ENCODE assay signal across 8 cellular contexts in genomic region chr17:48596735-48597491, GRCh38. TPM values are rescaled to one million over a fixed set of nuclear protein-coding genes. Genes with fewer than 3 reads are reported as not detected.
DNase-seq lines count a peak whose midpoint lies in the region; ATAC-seq and TF ChIP-seq lines count a peak whose summit lies in the region.

No MANE protein-coding gene starts in this region.

- H3K27me3 Mint-ChIP-seq in CD4-positive, alpha-beta T cell = peaks cover 98% of the 10 kb centered on the region
- H3K27me3 Mint-ChIP-seq in nephron (ENCODE audit: low read depth) = peaks cover 95% of the 10 kb centered on the region

- ATAC-seq in CD4-positive, alpha-beta T cell (ENCODE audit: poor library complexity) = peak; percentile 4
- ATAC-seq in GM18909 (IDR thresholded peaks at IDR 0.05; ENCODE audit: poor library complexity, unreplicated experiment) = no peak

- H3K27me3 ChIP-seq in CD4-positive, alpha-beta T cell (ENCODE audit: control insufficient read depth, insufficient read depth, low read length) = peaks cover 95% of the 10 kb centered on the region
- H3K27me3 ChIP-seq in Loucy (ENCODE audit: insufficient read depth, low read length, poor library complexity, severe bottlenecking) = peaks cover 61% of the 10 kb centered on the region

- no peaks in the 10 kb centered on the region for H3K9me2 ChIP-seq in Loucy (replicated peaks; ENCODE audit: low read depth, low read length)

- no peaks in the 10 kb centered on the region for H3K36me3 Mint-ChIP-seq in CD4-positive, alpha-beta T cell (ENCODE audit: low read depth)
- H3K36me3 Mint-ChIP-seq in nephron (ENCODE audit: low read depth) = peaks cover 41% of the 10 kb centered on the region

- POLR2A ChIA-PET in CD4-positive, alpha-beta T cell (lab: Charles Lee) = interaction anchor here (1.0 kb wide), 1 partner anchor 11 kb away, joined by 3 read pairs; no protein-coding TSS in a partner anchor

- CTCF ChIA-PET in CD4-positive, alpha-beta T cell (lab: Charles Lee) = interaction anchor here (0.9 to 5.0 kb wide), 3 partner anchors 22 to 261 kb away, joined by 3 to 24 read pairs (median 4); no protein-coding TSS in a partner anchor

- H3K4me1 ChIP-seq in Loucy (ENCODE audit: insufficient read depth, low read length, poor library complexity, severe bottlenecking) = peaks cover 25% of the 10 kb centered on the region

- no peaks in the 10 kb centered on the region for H3K9me3 ChIP-seq in CD4-positive, alpha-beta T cell (ENCODE audit: control insufficient read depth, low read length)
- no peaks in the 10 kb centered on the region for H3K9me3 ChIP-seq in Loucy (ENCODE audit: insufficient read depth, low read depth, low read length)

- TF ChIP-seq CTCF in CD4-positive, alpha-beta T cell (IDR thresholded peaks at IDR 0.05) = no peak
- TF ChIP-seq CTCF in Loucy (conservative IDR thresholded peaks at IDR 0.05; ENCODE audit: low read length) = no peak
- TF ChIP-seq CTCF in nephron (IDR thresholded peaks at IDR 0.05; ENCODE audit: unreplicated experiment in 3 of 3) = no peak

- peak overlapping the region; percentile 89 for H3K4me3 ChIP-seq in Loucy (ENCODE audit: low read length, poor library complexity, severe bottlenecking)

- peaks cover 82% of the 10 kb centered on the region for H4K20me1 ChIP-seq in Loucy (ENCODE audit: insufficient read depth, low read length, poor library complexity, severe bottlenecking)

- DNase-seq in CD4-positive, alpha-beta T cell = no peak
- DNase-seq in dermis blood vessel endothelial cell = peak; percentile 30
- no peak for DNase-seq in H4 (ENCODE audit: low spot score)
- DNase-seq in Ammon's horn (ENCODE audit: low spot score) = no peak
- DNase-seq in NCI-H345 treated with DMSO at 0.1 percent for 48 hours (lab: John Stamatoyannopoulos, UW; ENCODE audit: unreplicated experiment) = no peak

- H3K4me2 ChIP-seq in Loucy (ENCODE audit: low read depth, low read length, poor library complexity, severe bottlenecking) = peak overlapping the region; percentile 98

- H2AFZ ChIP-seq in Loucy (ENCODE audit: low read length) = no peak overlapping the region

- H3K4me1 Mint-ChIP-seq in CD4-positive, alpha-beta T cell (ENCODE audit: low read depth) = peaks cover 47% of the 10 kb centered on the region
- H3K4me1 Mint-ChIP-seq in nephron = peaks cover 79% of the 10 kb centered on the region

- no peaks in the 10 kb centered on the region for H3K9me3 Mint-ChIP-seq in CD4-positive, alpha-beta T cell
- no peaks in the 10 kb centered on the region for H3K9me3 Mint-ChIP-seq in nephron

- H3K36me3 ChIP-seq in Loucy (ENCODE audit: insufficient read depth, low read length) = peaks cover 81% of the 10 kb centered on the region

- H3K79me2 ChIP-seq in Loucy (ENCODE audit: insufficient read depth, low read length) = peaks cover 98% of the 10 kb centered on the region

- H3F3A ChIP-seq in Loucy (ENCODE audit: low read depth) = peaks cover 7% of the 10 kb centered on the region; the same call in 1 of the 2 replicates

- peak overlapping the region; percentile 100 for H3K9ac ChIP-seq in Loucy (ENCODE audit: low read depth, low read length, poor library complexity, severe bottlenecking)

- no peak overlapping the region for H3K27ac ChIP-seq in CD4-positive, alpha-beta T cell (ENCODE audit: low read depth, low read length)

- H3K27ac Mint-ChIP-seq in CD4-positive, alpha-beta T cell = no peak overlapping the region
- H3K27ac Mint-ChIP-seq in nephron = peak overlapping the region in 1 of 3 experiments; percentile 98

- H3K4me3 Mint-ChIP-seq in CD4-positive, alpha-beta T cell = peak overlapping the region; percentile 69
- H3K4me3 Mint-ChIP-seq in nephron = peak overlapping the region; percentile 94 to 99 (median 98)

- intact Hi-C loops in CD4-positive, alpha-beta T cell (cut with DNase I, micrococcal nuclease) = no loop called here

RNA-seq across cellular contexts. Expression of gene HOXB5, which starts 3.3 kb away (rescaled TPM):
- total RNA-seq in CD4-positive, alpha-beta T cell = not detected
- 0.17 and 0.23 TPM in 2 replicates for total RNA-seq in dermis blood vessel endothelial cell
- total RNA-seq in H4 (2014; rRNA removed; shearing (Covaris generic)) = 0.43 TPM in 1 of 2 replicates, not detected in the other

RNA-seq across cellular contexts. Expression of gene HOXB3, which starts 6.9 kb away (rescaled TPM):
- total RNA-seq in CD4-positive, alpha-beta T cell = under 1 TPM; 0.25 to 0.36 TPM
- 9.5 and 11.9 TPM in 2 replicates for total RNA-seq in dermis blood vessel endothelial cell
- total RNA-seq in H4 (2014; rRNA removed; shearing (Covaris generic)) = 2.0 and 5.6 TPM in 2 replicates

RNA-seq across cellular contexts. Expression of gene HOXB6, which starts 7.9 kb away (rescaled TPM):
- not detected for total RNA-seq in CD4-positive, alpha-beta T cell
- 7.5 and 11.9 TPM in 2 replicates for total RNA-seq in dermis blood vessel endothelial cell
- total RNA-seq in H4 (2014; rRNA removed; shearing (Covaris generic)) = 1.4 and 3.1 TPM in 2 replicates

RNA-seq across cellular contexts. Expression of gene HOXB7, which starts 13.9 kb away (rescaled TPM):
- not detected for total RNA-seq in CD4-positive, alpha-beta T cell
- total RNA-seq in dermis blood vessel endothelial cell = 9.9 and 11.4 TPM in 2 replicates
- total RNA-seq in H4 (2014; rRNA removed; shearing (Covaris generic)) = 21.2 and 22.4 TPM in 2 replicates

RNA-seq across cellular contexts. Expression of gene HOXB8, which starts 18.2 kb away (rescaled TPM):
- not detected for total RNA-seq in CD4-positive, alpha-beta T cell
- 1.2 and 4.1 TPM in 2 replicates for total RNA-seq in dermis blood vessel endothelial cell
- total RNA-seq in H4 (2014; rRNA removed; shearing (Covaris generic)) = 1.2 and 6.3 TPM in 2 replicates
